1 cellular context compared by ENCODE assay signal in genomic region chr5:150428106-150428876, GRCh38.
TF ChIP-seq lines count a peak whose summit lies in the region.

No MANE protein-coding gene starts in this region.

TF ChIP-seq in HepG2, 621 proteins besides CTCF, POLR2A, EP300 and RAD21 (continued from another document):
- TF ChIP-seq, protein P1, sequence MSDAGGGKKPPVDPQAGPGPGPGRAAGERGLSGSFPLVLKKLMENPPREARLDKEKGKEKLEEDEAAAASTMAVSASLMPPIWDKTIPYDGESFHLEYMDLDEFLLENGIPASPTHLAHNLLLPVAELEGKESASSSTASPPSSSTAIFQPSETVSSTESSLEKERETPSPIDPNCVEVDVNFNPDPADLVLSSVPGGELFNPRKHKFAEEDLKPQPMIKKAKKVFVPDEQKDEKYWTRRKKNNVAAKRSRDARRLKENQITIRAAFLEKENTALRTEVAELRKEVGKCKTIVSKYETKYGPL (CRISPR knock-in tag; IDR thresholded peaks at IDR 0.05): no peak
- TF ChIP-seq DZIP1 (CRISPR knock-in tag; IDR thresholded peaks at IDR 0.05) (no peak), ZKSCAN1 (IDR thresholded peaks at IDR 0.05; ENCODE audit: low read length) (no peak), CBX2 (IDR thresholded peaks at IDR 0.05; ENCODE audit: low read depth, low read length) (no peak), CBX2 (CRISPR knock-in tag; IDR thresholded peaks at IDR 0.05; ENCODE audit: low read depth) (no peak), ZBTB37 (CRISPR knock-in tag; IDR thresholded peaks at IDR 0.05) (no peak), ZNF10 (CRISPR knock-in tag; IDR thresholded peaks at IDR 0.05; ENCODE audit: borderline replicate concordance, low read depth) (no peak), ARNT2 (CRISPR knock-in tag; IDR thresholded peaks at IDR 0.05; ENCODE audit: low read depth) (0 out of 2 replicates have a peak, but pooled peaks have one; percentile 35), ZNF768 (CRISPR knock-in tag; IDR thresholded peaks at IDR 0.05) (peak; percentile 18; the same call in 1 of the 2 replicates), ZNF703 (CRISPR knock-in tag; IDR thresholded peaks at IDR 0.05; ENCODE audit: borderline replicate concordance) (no peak), ARID4A (CRISPR knock-in tag; IDR thresholded peaks at IDR 0.05; ENCODE audit: borderline replicate concordance) (peak; percentile 66; the same call in 1 of the 2 replicates), RAD51 (IDR thresholded peaks at IDR 0.05; ENCODE audit: borderline replicate concordance) (peak; percentile 45; the same call in 1 of the 2 replicates), ZNF264 (CRISPR knock-in tag; IDR thresholded peaks at IDR 0.05) (0 out of 2 replicates have a peak, but pooled peaks have one; percentile 66)
- TF ChIP-seq, protein P2, sequence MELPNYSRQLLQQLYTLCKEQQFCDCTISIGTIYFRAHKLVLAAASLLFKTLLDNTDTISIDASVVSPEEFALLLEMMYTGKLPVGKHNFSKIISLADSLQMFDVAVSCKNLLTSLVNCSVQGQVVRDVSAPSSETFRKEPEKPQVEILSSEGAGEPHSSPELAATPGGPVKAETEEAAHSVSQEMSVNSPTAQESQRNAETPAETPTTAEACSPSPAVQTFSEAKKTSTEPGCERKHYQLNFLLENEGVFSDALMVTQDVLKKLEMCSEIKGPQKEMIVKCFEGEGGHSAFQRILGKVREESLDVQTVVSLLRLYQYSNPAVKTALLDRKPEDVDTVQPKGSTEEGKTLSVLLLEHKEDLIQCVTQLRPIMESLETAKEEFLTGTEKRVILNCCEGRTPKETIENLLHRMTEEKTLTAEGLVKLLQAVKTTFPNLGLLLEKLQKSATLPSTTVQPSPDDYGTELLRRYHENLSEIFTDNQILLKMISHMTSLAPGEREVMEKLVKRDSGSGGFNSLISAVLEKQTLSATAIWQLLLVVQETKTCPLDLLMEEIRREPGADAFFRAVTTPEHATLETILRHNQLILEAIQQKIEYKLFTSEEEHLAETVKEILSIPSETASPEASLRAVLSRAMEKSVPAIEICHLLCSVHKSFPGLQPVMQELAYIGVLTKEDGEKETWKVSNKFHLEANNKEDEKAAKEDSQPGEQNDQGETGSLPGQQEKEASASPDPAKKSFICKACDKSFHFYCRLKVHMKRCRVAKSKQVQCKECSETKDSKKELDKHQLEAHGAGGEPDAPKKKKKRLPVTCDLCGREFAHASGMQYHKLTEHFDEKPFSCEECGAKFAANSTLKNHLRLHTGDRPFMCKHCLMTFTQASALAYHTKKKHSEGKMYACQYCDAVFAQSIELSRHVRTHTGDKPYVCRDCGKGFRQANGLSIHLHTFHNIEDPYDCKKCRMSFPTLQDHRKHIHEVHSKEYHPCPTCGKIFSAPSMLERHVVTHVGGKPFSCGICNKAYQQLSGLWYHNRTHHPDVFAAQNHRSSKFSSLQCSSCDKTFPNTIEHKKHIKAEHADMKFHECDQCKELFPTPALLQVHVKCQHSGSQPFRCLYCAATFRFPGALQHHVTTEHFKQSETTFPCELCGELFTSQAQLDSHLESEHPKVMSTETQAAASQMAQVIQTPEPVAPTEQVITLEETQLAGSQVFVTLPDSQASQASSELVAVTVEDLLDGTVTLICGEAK (IDR thresholded peaks at IDR 0.05): no peak
- TF ChIP-seq, protein P2 (CRISPR knock-in tag; IDR thresholded peaks at IDR 0.05): 0 out of 2 replicates have a peak, but pooled peaks have one; percentile 34
- TF ChIP-seq, protein P3, sequence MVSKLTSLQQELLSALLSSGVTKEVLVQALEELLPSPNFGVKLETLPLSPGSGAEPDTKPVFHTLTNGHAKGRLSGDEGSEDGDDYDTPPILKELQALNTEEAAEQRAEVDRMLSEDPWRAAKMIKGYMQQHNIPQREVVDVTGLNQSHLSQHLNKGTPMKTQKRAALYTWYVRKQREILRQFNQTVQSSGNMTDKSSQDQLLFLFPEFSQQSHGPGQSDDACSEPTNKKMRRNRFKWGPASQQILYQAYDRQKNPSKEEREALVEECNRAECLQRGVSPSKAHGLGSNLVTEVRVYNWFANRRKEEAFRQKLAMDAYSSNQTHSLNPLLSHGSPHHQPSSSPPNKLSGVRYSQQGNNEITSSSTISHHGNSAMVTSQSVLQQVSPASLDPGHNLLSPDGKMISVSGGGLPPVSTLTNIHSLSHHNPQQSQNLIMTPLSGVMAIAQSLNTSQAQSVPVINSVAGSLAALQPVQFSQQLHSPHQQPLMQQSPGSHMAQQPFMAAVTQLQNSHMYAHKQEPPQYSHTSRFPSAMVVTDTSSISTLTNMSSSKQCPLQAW (CRISPR knock-in tag; IDR thresholded peaks at IDR 0.05): no peak; the same call in 1 of the 2 replicates
TF ChIP-seq in HepG2: peak in this region for 138.
